ENCODE assay signal across 14 cellular contexts in the genomic region with DNA sequence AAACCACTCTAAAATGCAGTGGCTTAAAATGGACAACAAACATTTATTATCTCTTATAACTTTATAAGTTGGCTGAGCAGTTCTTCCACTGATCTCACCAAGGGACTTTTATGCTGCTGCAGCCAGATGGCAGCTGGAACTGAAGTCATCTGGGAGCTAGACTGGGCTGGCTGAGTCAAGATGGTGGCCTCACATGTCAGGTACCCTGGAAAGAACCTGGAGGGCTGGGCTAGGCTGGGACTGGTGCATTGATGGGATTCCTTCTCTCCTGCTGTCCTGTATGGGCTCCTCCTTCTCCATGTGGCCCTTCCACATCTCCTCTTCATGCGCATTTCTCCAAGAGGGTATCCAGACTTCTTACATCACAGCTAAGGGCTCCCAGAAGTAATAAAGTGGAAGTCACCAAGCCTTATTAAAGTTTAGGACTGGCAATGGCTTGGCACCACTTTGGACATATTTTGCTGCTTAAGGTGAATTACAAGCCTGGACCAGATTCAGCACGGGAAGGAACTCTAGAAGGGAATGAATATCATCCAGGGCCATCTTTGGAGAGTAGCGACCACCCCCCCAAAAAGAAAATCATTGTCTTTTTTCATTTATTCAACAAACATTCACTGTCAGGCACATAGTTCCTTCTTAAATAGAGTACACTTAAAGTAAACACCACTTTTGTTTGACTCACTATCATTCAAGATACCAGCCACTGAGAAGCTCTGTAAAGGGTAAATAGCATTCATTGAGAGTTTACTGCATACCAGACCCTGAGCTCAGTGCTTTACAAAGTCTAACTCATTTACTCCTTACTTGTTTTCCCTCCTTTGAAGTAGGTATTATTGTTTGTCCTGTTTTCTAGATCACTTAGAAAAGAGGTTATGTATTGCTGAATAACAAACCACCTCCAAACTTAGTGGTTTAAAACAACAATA.
DNase-seq lines count a peak whose midpoint lies in the region; ATAC-seq, FAIRE-seq and TF ChIP-seq lines count a peak whose summit lies in the region.
"Had no signal": no experiment of that assay in that cellular context is flagged by ENCODE, and none has a peak within 500 bp of the region (broad histone marks: within the 10 kb centered on the region; RNA-seq: fewer than 3 reads in every experiment).

No MANE protein-coding gene starts in this region.

- DNase-seq in PC-3 = peak; percentile 64
- peak; percentile 62 for DNase-seq in bronchial epithelial cell (ENCODE audit: low read depth)
- DNase-seq in lower lobe of right lung = no peak
- DNase-seq in thoracic aorta (ENCODE audit: low spot score) = no peak
- no peak for DNase-seq in OCI-LY7 (ENCODE audit: low spot score)
- DNase-seq in NOMO-1 treated with dmso at 0.1 percent for 144 hours (lab: John Stamatoyannopoulos, UW; ENCODE audit: unreplicated experiment) = no peak
- DNase-seq: activated CD4-positive, alpha-beta memory T cell treated with anti-CD3 and anti-CD28 coated beads for 36 hours; activated naive CD4-positive, alpha-beta T cell treated with anti-CD3 and anti-CD28 coated beads, Interleukin-2, amount 10 ng/mL, durations not matched to agents 7 days and 5 days; NCI-H2107; OCI-M1; stimulated activated naive CD8-positive, alpha-beta T cell treated with anti-CD3 and anti-CD28 coated beads, Interleukin-15, Interleukin-2, amounts not matched to agents 100 U/mL and 50 U/mL, for 24 hours had no signal

- H2AFZ ChIP-seq in PC-3 (ENCODE audit: low read length) = no peak overlapping the region
- H2AFZ ChIP-seq in OCI-LY7 (ENCODE audit: low read length) = no peak overlapping the region

- no peaks in the 10 kb centered on the region for H4K20me1 ChIP-seq in PC-3 (ENCODE audit: low read length)
- H4K20me1 ChIP-seq in OCI-LY7 (ENCODE audit: insufficient read depth, low read length) = no peaks in the 10 kb centered on the region

- H3K9me2 ChIP-seq in PC-3 (replicated peaks; ENCODE audit: low read length) (no peaks in the 10 kb centered on the region), OCI-LY7 (ENCODE audit: insufficient read depth, low read length) (no peaks in the 10 kb centered on the region)

- peak; percentile 62 for ATAC-seq in PC-3
- ATAC-seq in lower lobe of right lung = no peak
- ATAC-seq in thoracic aorta (ENCODE audit: insufficient number of reproducible peaks, low FRiP score, low read depth) = no peak
- ATAC-seq in esophagus mucosa = no peak
- ATAC-seq: HCT116; stimulated activated naive CD8-positive, alpha-beta T cell treated with anti-CD3 and anti-CD28 coated beads, Interleukin-15, Interleukin-2, amounts not matched to agents 100 U/mL and 50 U/mL, for 24 hours had no signal

- H3K27ac ChIP-seq in PC-3 (ENCODE audit: low read length) (peak overlapping the region; percentile 19), lower lobe of right lung (peak overlapping the region; percentile 88), thoracic aorta (peak overlapping the region; percentile 98 to 99), OCI-LY7 (ENCODE audit: low read depth, low read length, poor library complexity, severe bottlenecking) (no peak overlapping the region)
- H3K27ac ChIP-seq: KMS-11 had no signal

- POLR2A ChIA-PET in PC-3 (lab: Charles Lee; ENCODE audit: unreplicated experiment) = interaction anchor here (0.8 kb wide), 1 partner anchor 63 kb away, joined by 5 read pairs; no protein-coding TSS in a partner anchor
- POLR2A ChIA-PET in OCI-LY7 (lab: Charles Lee) = interaction anchor here (0.6 kb wide), 1 partner anchor 823 kb away, joined by 6 read pairs; no protein-coding TSS in a partner anchor

- H3K4me3 ChIP-seq in PC-3 (ENCODE audit: low read length) (no peak overlapping the region), bronchial epithelial cell (ENCODE audit: low read depth, low read length) (no peak overlapping the region), lower lobe of right lung (no peak overlapping the region), thoracic aorta (no peak overlapping the region), OCI-LY7 (ENCODE audit: low read depth, low read length, poor library complexity, severe bottlenecking) (no peak overlapping the region)

- no peaks in the 10 kb centered on the region for H3K9me3 ChIP-seq in PC-3 (ENCODE audit: low read length)
- peaks cover 10% of the 10 kb centered on the region for H3K9me3 ChIP-seq in lower lobe of right lung
- no peaks in the 10 kb centered on the region for H3K9me3 ChIP-seq in thoracic aorta
- H3K9me3 ChIP-seq in OCI-LY7 (ENCODE audit: low read length) = no peaks in the 10 kb centered on the region

- no peak for FAIRE-seq in bronchial epithelial cell (lab: Jason Lieb, UNC)

- BruUV-seq in PC-3 (replicated peaks; lab: Mats Ljungman, UMichigan) (no TSS peak), OCI-LY7 (replicated peaks; lab: Mats Ljungman, UMichigan) (no TSS peak)

- intact Hi-C loops in PC-3 (cut with micrococcal nuclease) = no loop called here
- intact Hi-C loops in lower lobe of right lung (cut with DNase I) = no loop called here
- intact Hi-C loops in OCI-LY7 (cut with micrococcal nuclease; ENCODE audit: unreplicated experiment) = no loop called here

- TF ChIP-seq CTCF in PC-3 (conservative IDR thresholded peaks at IDR 0.05; ENCODE audit: low read depth, low read length) = no peak
- no peak for TF ChIP-seq CTCF in bronchial epithelial cell (IDR thresholded peaks at IDR 0.05; ENCODE audit: insufficient read depth, low read length, severe bottlenecking)
- TF ChIP-seq CTCF in lower lobe of right lung (IDR thresholded peaks at IDR 0.05) = no peak
- no peak for TF ChIP-seq CTCF in thoracic aorta (IDR thresholded peaks at IDR 0.05)
- no peak for TF ChIP-seq CTCF in OCI-LY7 (conservative IDR thresholded peaks at IDR 0.05; ENCODE audit: low read length)

- H3K79me2 ChIP-seq in PC-3 (ENCODE audit: low read length) = no peaks in the 10 kb centered on the region
- no peaks in the 10 kb centered on the region for H3K79me2 ChIP-seq in OCI-LY7 (ENCODE audit: insufficient read depth, low read depth, low read length)

- H3K4me1 ChIP-seq in PC-3 (ENCODE audit: insufficient read depth, low read length) = peaks cover 47% of the 10 kb centered on the region
- H3K4me1 ChIP-seq in lower lobe of right lung = peaks cover 41% of the 10 kb centered on the region
- peaks cover 39 to 53% of the 10 kb centered on the region in 2 donors for H3K4me1 ChIP-seq in thoracic aorta (ENCODE audit: control insufficient read depth in 1 of 2, low read depth in 2 of 2)
- H3K4me1 ChIP-seq in OCI-LY7 (ENCODE audit: insufficient read depth, low read length, poor library complexity, severe bottlenecking) = no peaks in the 10 kb centered on the region

- no peaks in the 10 kb centered on the region for H3K27me3 ChIP-seq in PC-3 (ENCODE audit: low read length)
- H3K27me3 ChIP-seq in bronchial epithelial cell (ENCODE audit: control insufficient read depth, insufficient read depth, low read length) = no peaks in the 10 kb centered on the region
- no peaks in the 10 kb centered on the region for H3K27me3 ChIP-seq in lower lobe of right lung (ENCODE audit: low read depth)
- H3K27me3 ChIP-seq in thoracic aorta (replicated peaks; ENCODE audit: insufficient read depth) = no peaks in the 10 kb centered on the region

- 0 out of 2 replicates have a peak overlapping the region, but pooled peaks have one; percentile 11 for H3K4me2 ChIP-seq in PC-3 (ENCODE audit: low read length)
- no peak overlapping the region for H3K4me2 ChIP-seq in OCI-LY7 (ENCODE audit: low read length)
- H3K4me2 ChIP-seq: KMS-11 had no signal

- H3F3A ChIP-seq in PC-3 (ENCODE audit: low read length, unreplicated experiment) = no peaks in the 10 kb centered on the region

- CTCF ChIA-PET in PC-3 (lab: Charles Lee) = interaction anchor here (0.9 kb wide), 1 partner anchor 141 kb away, joined by 4 read pairs; no protein-coding TSS in a partner anchor
- CTCF ChIA-PET in OCI-LY7 (lab: Charles Lee; ENCODE audit: unreplicated experiment) = no interaction called here

- H3K9ac ChIP-seq in PC-3 (ENCODE audit: low read length) = no peak overlapping the region
- H3K9ac ChIP-seq: KMS-11 had no signal

- H3K36me3 ChIP-seq in PC-3 (ENCODE audit: low read depth, low read length) (no peaks in the 10 kb centered on the region), bronchial epithelial cell (ENCODE audit: control insufficient read depth, insufficient read depth, low read length) (no peaks in the 10 kb centered on the region), lower lobe of right lung (no peaks in the 10 kb centered on the region), thoracic aorta (no peaks in the 10 kb centered on the region), OCI-LY7 (ENCODE audit: insufficient read depth, low read length) (no peaks in the 10 kb centered on the region)

Comparison
In these comparisons a context has a peak if more than half of its experiments do, and no peak if none do; other contexts are left out.
1. DNase-seq: peak in PC-3 (single experiment) and bronchial epithelial cell (single experiment); none in lower lobe of right lung (single experiment), thoracic aorta (single experiment), OCI-LY7 (single experiment) and NOMO-1 treated with dmso at 0.1 percent for 144 hours (single experiment).